8 cellular contexts compared by ENCODE assay signal in genomic region chr18:13216092-13216582, GRCh38.
DNase-seq lines count a peak whose midpoint lies in the region; ATAC-seq, FAIRE-seq and TF ChIP-seq lines count a peak whose summit lies in the region.

No MANE protein-coding gene starts in this region.

- TF ChIP-seq CTCF in AG09309 (IDR thresholded peaks at IDR 0.05; ENCODE audit: control insufficient read depth, insufficient read depth, low read depth, low read length, missing control alignments): peak; percentile 79
- peak; percentile 83 for TF ChIP-seq CTCF in choroid plexus epithelial cell (conservative IDR thresholded peaks at IDR 0.05; ENCODE audit: low read depth, low read length)

- DNase-seq in AG09309 (ENCODE audit: low read depth) (peak; percentile 34), GM19239 (ENCODE audit: insufficient read length, low spot score) (peak; percentile 55), NCI-H2227 treated with DMSO at 0.1 percent for 48 hours (lab: John Stamatoyannopoulos, UW) (peak; percentile 53), choroid plexus epithelial cell (ENCODE audit: low read depth) (peak; percentile 83), kidney tubule cell (ENCODE audit: low spot score) (peak; percentile 76)
- peak; percentile 54 for DNase-seq in activated CD4-positive, CD25-positive, alpha-beta regulatory T cell treated with anti-CD3 and anti-CD28 coated beads, Interleukin-2, amount 50 U/mL, for 72 hours
- DNase-seq in stimulated activated CD4-positive, alpha-beta T cell treated with anti-CD3 and anti-CD28 coated beads, Interleukin-4, amount 100 ng/mL, for 24 hours: peak; percentile 57

- no peak for ATAC-seq in HG03457 (IDR thresholded peaks at IDR 0.05; ENCODE audit: unreplicated experiment)

- no peak for FAIRE-seq in GM19239 (lab: Jason Lieb, UNC)

- H3K4me3 ChIP-seq in AG09309 (ENCODE audit: control insufficient read depth, low read depth, low read length): no peak overlapping the region
- H3K4me3 ChIP-seq in choroid plexus epithelial cell (ENCODE audit: low read depth, low read length): no peak overlapping the region
